In genomic region chr11:13278620-13279486, GRCh38 we compare ENCODE assay signal across 8 cellular contexts. TPM values are rescaled to one million over a fixed set of nuclear protein-coding genes. Genes with fewer than 3 reads are reported as not detected.
DNase-seq lines count a peak whose midpoint lies in the region; ATAC-seq, FAIRE-seq and TF ChIP-seq lines count a peak whose summit lies in the region.

No MANE protein-coding gene starts in this region.

- no peak for DNase-seq in AG10803 (ENCODE audit: low read depth)
- DNase-seq in GM19239 (ENCODE audit: insufficient read length, low spot score): peak; percentile 16
- no peak for DNase-seq in activated T-helper 1 cell treated with anti-CD3 and anti-CD28 coated beads, Interleukin-12 subunit alpha, Interleukin-12 subunit beta, Interleukin-2, Interleukin-4 antibody, amounts not matched to agents 30 ng/mL and 10 ng/mL and 1 ng/mL, durations not matched to agents 14 hours and 24 hours and 36 hours (ENCODE audit: low spot score)
- DNase-seq in iPS DF 6.9 (ENCODE audit: low read depth, low spot score): no peak
- peak; percentile 25 for DNase-seq in small intestine

- H3K36me3 Mint-ChIP-seq in activated T-helper 1 cell treated with anti-CD3 and anti-CD28 coated beads, Interleukin-12 subunit alpha, Interleukin-12 subunit beta, Interleukin-2, Interleukin-4 antibody, amounts not matched to agents 30 ng/mL and 10 ng/mL and 1 ng/mL, durations not matched to agents 14 hours and 24 hours and 36 hours (ENCODE audit: low read depth): peaks cover 8% of the 10 kb centered on the region

- WGBS in iPS DF 6.9 (ENCODE audit: insufficient coverage, insufficient read length): no CpG with 5 or more reads among the region's 61 CpGs
- 3 to 6% (median 4%) methylated on average over 58 to 61 of the region's 61 CpGs for WGBS in small intestine, 3 donors

- intact Hi-C loops in activated T-helper 1 cell treated with anti-CD3 and anti-CD28 coated beads, Interleukin-12 subunit alpha, Interleukin-12 subunit beta, Interleukin-2, Interleukin-4 antibody, amounts not matched to agents 30 ng/mL and 10 ng/mL and 1 ng/mL, durations not matched to agents 14 hours and 24 hours and 36 hours (cut with micrococcal nuclease): loop anchor here (2.0 to 10.0 kb wide), 3 partner anchors 40 to 1434 kb away; partner anchors contain the start of genes RRAS2 and USP47

- H3K27me3 ChIP-seq in iPS DF 6.9 (ENCODE audit: control insufficient read depth, insufficient read depth, low read length) (peaks cover 16% of the 10 kb centered on the region), small intestine (ENCODE audit: control insufficient read depth in 2 of 2, insufficient read depth in 2 of 2, low read length in 2 of 2) (no peaks in the 10 kb centered on the region)

- H3K36me3 ChIP-seq in iPS DF 6.9 (ENCODE audit: control insufficient read depth, insufficient read depth, low read length) (no peaks in the 10 kb centered on the region), small intestine (ENCODE audit: control insufficient read depth in 2 of 2, insufficient read depth in 2 of 2, low read length in 2 of 2) (no peaks in the 10 kb centered on the region)

- H3K27ac ChIP-seq in iPS DF 6.9 (ENCODE audit: low read length) (no peak overlapping the region), small intestine (ENCODE audit: low read depth in 1 of 2, low read length in 1 of 2) (peak overlapping the region in 1 of 2 donors; percentile 89)

- no peaks in the 10 kb centered on the region for H3K9me3 Mint-ChIP-seq in activated T-helper 1 cell treated with anti-CD3 and anti-CD28 coated beads, Interleukin-12 subunit alpha, Interleukin-12 subunit beta, Interleukin-2, Interleukin-4 antibody, amounts not matched to agents 30 ng/mL and 10 ng/mL and 1 ng/mL, durations not matched to agents 14 hours and 24 hours and 36 hours

- H3K9me3 ChIP-seq in iPS DF 6.9 (ENCODE audit: control insufficient read depth, insufficient read depth, low read length) (no peaks in the 10 kb centered on the region), small intestine (ENCODE audit: control insufficient read depth, low read depth) (no peaks in the 10 kb centered on the region)

- H3K27me3 Mint-ChIP-seq in activated T-helper 1 cell treated with anti-CD3 and anti-CD28 coated beads, Interleukin-12 subunit alpha, Interleukin-12 subunit beta, Interleukin-2, Interleukin-4 antibody, amounts not matched to agents 30 ng/mL and 10 ng/mL and 1 ng/mL, durations not matched to agents 14 hours and 24 hours and 36 hours (ENCODE audit: insufficient read depth): peaks cover 30% of the 10 kb centered on the region

- FAIRE-seq in GM19239 (lab: Jason Lieb, UNC) (no peak), small intestine (lab: Jason Lieb, UNC) (no peak)

- H3K4me1 ChIP-seq in iPS DF 6.9 (ENCODE audit: control insufficient read depth, insufficient read depth, low read length): peaks cover 1% of the 10 kb centered on the region
- H3K4me1 ChIP-seq in small intestine (ENCODE audit: control insufficient read depth in 2 of 2, insufficient read depth in 1 of 2, low read depth in 1 of 2, low read length in 1 of 2): peaks cover 0 to 3% of the 10 kb centered on the region in 2 donors

- TF ChIP-seq CTCF in AG10803 (conservative IDR thresholded peaks at IDR 0.05; ENCODE audit: low read length): no peak

- H3K27ac Mint-ChIP-seq in activated T-helper 1 cell treated with anti-CD3 and anti-CD28 coated beads, Interleukin-12 subunit alpha, Interleukin-12 subunit beta, Interleukin-2, Interleukin-4 antibody, amounts not matched to agents 30 ng/mL and 10 ng/mL and 1 ng/mL, durations not matched to agents 14 hours and 24 hours and 36 hours: peak overlapping the region; percentile 79

- peak overlapping the region; percentile 87 for H3K4me3 ChIP-seq in AG10803 (ENCODE audit: low read length)
- peak overlapping the region; percentile 56; the same call in 1 of the 2 replicates for H3K4me3 ChIP-seq in iPS DF 6.9 (ENCODE audit: low read length)
- peak overlapping the region; percentile 93 to 99 for H3K4me3 ChIP-seq in small intestine (ENCODE audit: low read depth in 1 of 2, low read length in 2 of 2)

- ATAC-seq in GM21786 (IDR thresholded peaks at IDR 0.05; ENCODE audit: unreplicated experiment): no peak
- ATAC-seq in GM19324 (IDR thresholded peaks at IDR 0.05; ENCODE audit: low FRiP score, unreplicated experiment): no peak
- no peak for ATAC-seq in GM18858 (IDR thresholded peaks at IDR 0.05; ENCODE audit: unreplicated experiment)

- H3K4me3 Mint-ChIP-seq in activated T-helper 1 cell treated with anti-CD3 and anti-CD28 coated beads, Interleukin-12 subunit alpha, Interleukin-12 subunit beta, Interleukin-2, Interleukin-4 antibody, amounts not matched to agents 30 ng/mL and 10 ng/mL and 1 ng/mL, durations not matched to agents 14 hours and 24 hours and 36 hours: peak overlapping the region; percentile 88

- H3K4me1 Mint-ChIP-seq in activated T-helper 1 cell treated with anti-CD3 and anti-CD28 coated beads, Interleukin-12 subunit alpha, Interleukin-12 subunit beta, Interleukin-2, Interleukin-4 antibody, amounts not matched to agents 30 ng/mL and 10 ng/mL and 1 ng/mL, durations not matched to agents 14 hours and 24 hours and 36 hours (ENCODE audit: low read depth): peaks cover 69% of the 10 kb centered on the region

RNA-seq across cellular contexts. Expression of gene BMAL1, which starts 1.3 kb away (rescaled TPM):
- 33.6 and 33.7 TPM in 2 replicates for total RNA-seq in activated T-helper 1 cell treated with anti-CD3 and anti-CD28 coated beads, Interleukin-12 subunit alpha, Interleukin-12 subunit beta, Interleukin-2, Interleukin-4 antibody, amounts not matched to agents 30 ng/mL and 10 ng/mL and 1 ng/mL, durations not matched to agents 14 hours and 24 hours and 36 hours
- 10 to 100 TPM in 2 of 3 donors, 1 to 10 TPM in 1; 8.1 to 18.3 (median 11.9) TPM for polyA plus RNA-seq in small intestine

Comparison
In these comparisons a context has a peak if more than half of its experiments do, and no peak if none do; other contexts are left out.
1. DNase-seq: peak in GM19239 (single experiment) and small intestine (single experiment); none in AG10803 (single experiment), activated T-helper 1 cell treated with anti-CD3 and anti-CD28 coated beads, Interleukin-12 subunit alpha, Interleukin-12 subunit beta, Interleukin-2, Interleukin-4 antibody, amounts not matched to agents 30 ng/mL and 10 ng/mL and 1 ng/mL, durations not matched to agents 14 hours and 24 hours and 36 hours (single experiment) and iPS DF 6.9 (single experiment).
2. Peak in every context shown above with its lines, with median percentiles within 50 percentile points of each other: H3K4me3 ChIP-seq.